In genomic region chr5:112637343-112637742, GRCh38 we compare ENCODE assay signal across 1 cellular context.
TF ChIP-seq lines count a peak whose summit lies in the region.

No MANE protein-coding gene starts in this region.

TF ChIP-seq in SK-N-SH, 30 proteins besides CTCF, POLR2A, EP300 and RAD21 (continued from another document):
- TF ChIP-seq POLR2AphosphoS5 (IDR thresholded peaks at IDR 0.05; ENCODE audit: low read depth, low read length) (no peak), MAX (IDR thresholded peaks at IDR 0.05; ENCODE audit: low read depth) (no peak), MEF2A (IDR thresholded peaks at IDR 0.05; ENCODE audit: borderline replicate concordance, low read depth) (no peak), TEAD4 (IDR thresholded peaks at IDR 0.05; ENCODE audit: borderline replicate concordance, insufficient read depth) (no peak), GABPA (IDR thresholded peaks at IDR 0.05; ENCODE audit: low read depth) (no peak), MXI1 (IDR thresholded peaks at IDR 0.05; ENCODE audit: low read depth, low read length) (no peak), ELF1 (IDR thresholded peaks at IDR 0.05) (no peak)
